In genomic region chr15:22839046-22839705, GRCh38 we compare ENCODE assay signal across 8 cellular contexts. TPM values are rescaled to one million over a fixed set of nuclear protein-coding genes. Genes with fewer than 3 reads are reported as not detected.
DNase-seq lines count a peak whose midpoint lies in the region; TF ChIP-seq lines count a peak whose summit lies in the region.

No MANE protein-coding gene starts in this region.

- peak overlapping the region; percentile 46 for H3K27ac ChIP-seq in mesenchymal stem cell (ENCODE audit: low read length, poor library complexity, severe bottlenecking)
- peak overlapping the region; percentile 94 for H3K27ac ChIP-seq in vagina

- CTCF ChIA-PET in activated CD4-positive, alpha-beta T cell treated with anti-CD3 and anti-CD28 coated beads, Interleukin-2, amount 10 ng/mL, durations not matched to agents 7 days and 5 days (lab: Charles Lee), result interaction anchor here (0.6 to 1.3 kb wide), 2 partner anchors 14 to 19 kb away, joined by 3 to 5 read pairs; no protein-coding TSS in a partner anchor

- TF ChIP-seq CTCF in chondrocyte (IDR thresholded peaks at IDR 0.05), result no peak
- no peak for TF ChIP-seq CTCF in vagina (IDR thresholded peaks at IDR 0.05)

- no peak overlapping the region for H2AK5ac ChIP-seq in mesenchymal stem cell (ENCODE audit: low read length, severe bottlenecking)

- H3K27ac Mint-ChIP-seq in activated CD4-positive, alpha-beta T cell treated with anti-CD3 and anti-CD28 coated beads, Interleukin-2, amount 10 ng/mL, durations not matched to agents 7 days and 5 days, result peak overlapping the region; percentile 94
- H3K27ac Mint-ChIP-seq in chondrocyte (ENCODE audit: unreplicated experiment), result peak overlapping the region; percentile 95

- H3K4me1 ChIP-seq in mesenchymal stem cell (ENCODE audit: control insufficient read depth, insufficient read depth, low read depth, low read length) (peaks cover 4% of the 10 kb centered on the region), vagina (peaks cover 27% of the 10 kb centered on the region)

- H4K91ac ChIP-seq in mesenchymal stem cell (ENCODE audit: low read length), result no peak overlapping the region

- no peak overlapping the region for H2BK5ac ChIP-seq in mesenchymal stem cell (ENCODE audit: low read depth, low read length, poor library complexity, severe bottlenecking)

- H2BK120ac ChIP-seq in mesenchymal stem cell (ENCODE audit: low read depth, low read length), result peak overlapping the region; percentile 37

- H3K36me3 Mint-ChIP-seq in activated CD4-positive, alpha-beta T cell treated with anti-CD3 and anti-CD28 coated beads, Interleukin-2, amount 10 ng/mL, durations not matched to agents 7 days and 5 days (ENCODE audit: low read depth), result peaks cover 18% of the 10 kb centered on the region
- H3K36me3 Mint-ChIP-seq in chondrocyte (ENCODE audit: low read depth), result no peaks in the 10 kb centered on the region

- peak overlapping the region; percentile 50 to 88 for H3K18ac ChIP-seq in mesenchymal stem cell (ENCODE audit: low read depth in 1 of 2, low read length in 2 of 2)

- 7% methylated on average over 12 of the region's 16 CpGs for WGBS in mesenchymal stem cell

- H3K9me3 ChIP-seq in mesenchymal stem cell (ENCODE audit: control insufficient read depth, low read length) (no peaks in the 10 kb centered on the region), vagina (no peaks in the 10 kb centered on the region)

- no peak overlapping the region for H2BK12ac ChIP-seq in mesenchymal stem cell (ENCODE audit: low read length in 2 of 2)

- POLR2A ChIA-PET in activated CD4-positive, alpha-beta T cell treated with anti-CD3 and anti-CD28 coated beads, Interleukin-2, amount 10 ng/mL, durations not matched to agents 7 days and 5 days (lab: Charles Lee), result no interaction called here

- peak overlapping the region; percentile 94 to 98 for H3K4me3 ChIP-seq in mesenchymal stem cell (ENCODE audit: insufficient read depth in 1 of 2, low read depth in 1 of 2, low read length in 2 of 2)
- peak overlapping the region; percentile 73 to 80 for H3K4me3 ChIP-seq in vagina

- H3K27me3 ChIP-seq in mesenchymal stem cell (ENCODE audit: control insufficient read depth in 1 of 2, insufficient read depth in 1 of 2, low read length in 2 of 2) (no peaks in the 10 kb centered on the region), vagina (no peaks in the 10 kb centered on the region)

- peaks cover 21% of the 10 kb centered on the region for H3K4me1 Mint-ChIP-seq in activated CD4-positive, alpha-beta T cell treated with anti-CD3 and anti-CD28 coated beads, Interleukin-2, amount 10 ng/mL, durations not matched to agents 7 days and 5 days
- H3K4me1 Mint-ChIP-seq in chondrocyte (ENCODE audit: low read depth), result peaks cover 31% of the 10 kb centered on the region

- peak overlapping the region; percentile 84 for H3K4me2 ChIP-seq in mesenchymal stem cell (ENCODE audit: low read length, poor library complexity, severe bottlenecking)

- H2AFZ ChIP-seq in mesenchymal stem cell (ENCODE audit: low read depth, low read length), result peak overlapping the region; percentile 83

- peak overlapping the region in 1 of 2 experiments; percentile 21 for H3K23ac ChIP-seq in mesenchymal stem cell (ENCODE audit: low read length in 2 of 2)

- H4K8ac ChIP-seq in mesenchymal stem cell (ENCODE audit: low read length), result no peak overlapping the region

- peak overlapping the region; percentile 99 for H3K9ac ChIP-seq in mesenchymal stem cell (ENCODE audit: low read length)

- intact Hi-C loops in vagina (cut with DNase I), result no loop called here

- H3K14ac ChIP-seq in mesenchymal stem cell (ENCODE audit: low read length in 2 of 2), result no peak overlapping the region

- no peaks in the 10 kb centered on the region for H3K27me3 Mint-ChIP-seq in activated CD4-positive, alpha-beta T cell treated with anti-CD3 and anti-CD28 coated beads, Interleukin-2, amount 10 ng/mL, durations not matched to agents 7 days and 5 days
- H3K27me3 Mint-ChIP-seq in chondrocyte (ENCODE audit: low read depth), result no peaks in the 10 kb centered on the region

- H3K79me1 ChIP-seq in mesenchymal stem cell (replicated peaks; ENCODE audit: low read length, poor library complexity, severe bottlenecking), result no peaks in the 10 kb centered on the region

- H3K4me3 Mint-ChIP-seq in activated CD4-positive, alpha-beta T cell treated with anti-CD3 and anti-CD28 coated beads, Interleukin-2, amount 10 ng/mL, durations not matched to agents 7 days and 5 days, result peak overlapping the region; percentile 91
- peak overlapping the region; percentile 83 for H3K4me3 Mint-ChIP-seq in chondrocyte (ENCODE audit: unreplicated experiment)

- no peaks in the 10 kb centered on the region for H3K9me3 Mint-ChIP-seq in activated CD4-positive, alpha-beta T cell treated with anti-CD3 and anti-CD28 coated beads, Interleukin-2, amount 10 ng/mL, durations not matched to agents 7 days and 5 days
- H3K9me3 Mint-ChIP-seq in chondrocyte (ENCODE audit: low read depth), result no peaks in the 10 kb centered on the region

- no peak for TF ChIP-seq POLR2A in vagina (IDR thresholded peaks at IDR 0.05)

- H3K36me3 ChIP-seq in mesenchymal stem cell (ENCODE audit: control insufficient read depth in 1 of 2, insufficient read depth in 2 of 2, low read depth in 1 of 2, low read length in 2 of 2), result peaks cover 5 to 13% of the 10 kb centered on the region in 2 experiments
- peaks cover 0 to 4% of the 10 kb centered on the region in 2 donors for H3K36me3 ChIP-seq in vagina

- H3K4ac ChIP-seq in mesenchymal stem cell (ENCODE audit: low read depth in 1 of 2, low read length in 2 of 2), result peak overlapping the region in 1 of 2 experiments; percentile 45

- DNase-seq in activated CD4-positive, alpha-beta T cell treated with anti-CD3 and anti-CD28 coated beads, Interleukin-2, amount 10 ng/mL, durations not matched to agents 7 days and 5 days, result no peak
- DNase-seq in activated CD4-positive, alpha-beta T cell treated with anti-CD3 and anti-CD28 coated beads for 4 hours, result no peak
- peak; percentile 24 for DNase-seq in NCI-H69 (lab: John Stamatoyannopoulos, UW)
- DNase-seq in chondrocyte (ENCODE audit: low spot score), result no peak
- peak; percentile 26 for DNase-seq in mesenchymal stem cell
- DNase-seq in vagina (ENCODE audit: extremely low spot score in 2 of 2), result no peak
- no peak for DNase-seq in GOT3 (lab: John Stamatoyannopoulos, UW)
- DNase-seq in OCI-M2 (lab: John Stamatoyannopoulos, UW; ENCODE audit: unreplicated experiment), result no peak

- H2BK15ac ChIP-seq in mesenchymal stem cell (ENCODE audit: low read depth, poor library complexity, severe bottlenecking), result peak overlapping the region; percentile 30

RNA-seq across cellular contexts. Expression of gene NIPA2, which starts 0.7 kb away (rescaled TPM):
- 10 to 100 TPM; 39.5 to 48.5 TPM for total RNA-seq in activated CD4-positive, alpha-beta T cell treated with anti-CD3 and anti-CD28 coated beads, Interleukin-2, amount 10 ng/mL, durations not matched to agents 7 days and 5 days
- total RNA-seq in chondrocyte (59.3 to 60.9 TPM (median 60.4 TPM) in 3 replicates), vagina (23.1 TPM)
- 53.0 TPM for polyA plus RNA-seq in mesenchymal stem cell (2013, experiment 1 of 2)
- 54.4 TPM for polyA plus RNA-seq in mesenchymal stem cell (2013, experiment 2 of 2)

RNA-seq across cellular contexts. Expression of gene NIPA1, which starts 52.7 kb away (rescaled TPM):
- 10 to 100 TPM; 17.5 to 18.0 TPM for total RNA-seq in activated CD4-positive, alpha-beta T cell treated with anti-CD3 and anti-CD28 coated beads, Interleukin-2, amount 10 ng/mL, durations not matched to agents 7 days and 5 days
- total RNA-seq in chondrocyte, result 13.5 to 18.3 TPM (median 16.4 TPM) in 3 replicates
- polyA plus RNA-seq in mesenchymal stem cell (2013, experiment 1 of 2), result 5.6 TPM
- 6.2 TPM for polyA plus RNA-seq in mesenchymal stem cell (2013, experiment 2 of 2)
- total RNA-seq in vagina, result 10.6 TPM

Comparison
In these comparisons a context has a peak if more than half of its experiments do, and no peak if none do; other contexts are left out.
1. DNase-seq: peak in NCI-H69 (single experiment) and mesenchymal stem cell (single experiment); none in activated CD4-positive, alpha-beta T cell treated with anti-CD3 and anti-CD28 coated beads, Interleukin-2, amount 10 ng/mL, durations not matched to agents 7 days and 5 days (single experiment), activated CD4-positive, alpha-beta T cell treated with anti-CD3 and anti-CD28 coated beads for 4 hours (0 of 2), chondrocyte (single experiment), vagina (0 of 2), GOT3 (single experiment) and OCI-M2 (single experiment).